1 cellular context compared by ENCODE assay signal in genomic region chr16:1300664-1301476, GRCh38.
TF ChIP-seq lines count a peak whose summit lies in the region.

No MANE protein-coding gene starts in this region.

TF ChIP-seq in GM23338, 12 proteins besides CTCF, POLR2A, EP300 and RAD21 (continued from another document):
- TF ChIP-seq ZNF462 (CRISPR knock-in tag; IDR thresholded peaks at IDR 0.05) (no peak), JUNB (IDR thresholded peaks at IDR 0.05; ENCODE audit: unreplicated experiment) (no peak)
TF ChIP-seq in GM23338: peak in this region for 0.
